1 cellular context compared by ENCODE assay signal in the genomic region with DNA sequence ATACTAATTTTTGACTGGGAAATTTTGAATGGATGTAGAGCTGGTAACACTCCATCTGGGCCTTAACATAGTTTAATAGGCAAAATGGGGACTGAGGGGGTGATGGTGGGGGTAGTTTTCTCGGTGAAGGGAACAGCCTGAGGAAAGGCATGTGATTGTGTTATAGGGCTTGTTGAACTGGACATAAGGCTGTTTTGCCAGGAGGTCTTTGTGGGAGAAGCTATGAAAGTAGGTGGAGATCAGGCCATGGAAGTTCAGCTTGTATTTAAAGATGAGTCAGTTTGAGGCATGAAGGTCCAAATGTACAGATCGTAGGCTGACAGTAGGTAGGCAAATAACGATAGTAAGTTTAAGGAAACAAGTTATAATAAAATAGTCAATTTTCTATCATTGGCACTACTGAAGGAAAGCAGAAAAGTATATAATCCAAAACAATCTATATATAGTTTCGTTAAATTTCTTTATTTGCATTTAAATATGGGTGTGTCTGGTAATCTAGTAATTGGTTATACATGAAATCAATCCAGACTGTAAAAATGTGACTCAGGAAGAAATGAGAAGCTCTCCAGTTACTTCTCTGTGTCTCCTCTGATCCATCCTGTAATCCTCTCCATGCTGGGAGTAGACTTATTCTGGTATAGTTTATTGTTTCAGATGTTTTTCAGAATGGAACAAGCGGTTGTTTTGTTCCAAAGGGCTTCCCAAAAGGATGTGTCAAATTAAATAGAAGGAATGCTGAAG.
A peak's percentile ranks its signal among the peaks of the same experiment; 100 is the strongest.
TF ChIP-seq lines count a peak whose summit lies in the region.

No MANE protein-coding gene starts in this region.

TF ChIP-seq in HEK293, 187 proteins besides CTCF, POLR2A, EP300 and RAD21 (continued from another document and continues in another):
- TF ChIP-seq, protein P1, sequence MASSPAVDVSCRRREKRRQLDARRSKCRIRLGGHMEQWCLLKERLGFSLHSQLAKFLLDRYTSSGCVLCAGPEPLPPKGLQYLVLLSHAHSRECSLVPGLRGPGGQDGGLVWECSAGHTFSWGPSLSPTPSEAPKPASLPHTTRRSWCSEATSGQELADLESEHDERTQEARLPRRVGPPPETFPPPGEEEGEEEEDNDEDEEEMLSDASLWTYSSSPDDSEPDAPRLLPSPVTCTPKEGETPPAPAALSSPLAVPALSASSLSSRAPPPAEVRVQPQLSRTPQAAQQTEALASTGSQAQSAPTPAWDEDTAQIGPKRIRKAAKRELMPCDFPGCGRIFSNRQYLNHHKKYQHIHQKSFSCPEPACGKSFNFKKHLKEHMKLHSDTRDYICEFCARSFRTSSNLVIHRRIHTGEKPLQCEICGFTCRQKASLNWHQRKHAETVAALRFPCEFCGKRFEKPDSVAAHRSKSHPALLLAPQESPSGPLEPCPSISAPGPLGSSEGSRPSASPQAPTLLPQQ (tag by site-specific recombination; IDR thresholded peaks at IDR 0.05) = no peak
- TF ChIP-seq GLI2 (tag by site-specific recombination; IDR thresholded peaks at IDR 0.05; ENCODE audit: borderline replicate concordance, low read depth) = no peak
- TF ChIP-seq ZSCAN30 (tag by site-specific recombination; IDR thresholded peaks at IDR 0.05) = no peak
- no peak for TF ChIP-seq ZNF530 (tag by site-specific recombination; IDR thresholded peaks at IDR 0.05; ENCODE audit: low read depth)
- TF ChIP-seq ZNF112 (tag by site-specific recombination; IDR thresholded peaks at IDR 0.05) = no peak
- TF ChIP-seq WT1 (tag by site-specific recombination; IDR thresholded peaks at IDR 0.05) = no peak
- TF ChIP-seq ZNF596 (tag by site-specific recombination; IDR thresholded peaks at IDR 0.05) = no peak
- TF ChIP-seq ZNF341 (tag by site-specific recombination; IDR thresholded peaks at IDR 0.05; ENCODE audit: low read depth) = peak; percentile 80
- TF ChIP-seq ZNF155 (tag by site-specific recombination; IDR thresholded peaks at IDR 0.05) = no peak
- TF ChIP-seq ZNF133 (tag by site-specific recombination; IDR thresholded peaks at IDR 0.05) = no peak
- no peak for TF ChIP-seq ZNF664 (tag by site-specific recombination; IDR thresholded peaks at IDR 0.05)
- TF ChIP-seq MEIS1 (CRISPR knock-in tag; IDR thresholded peaks at IDR 0.05; ENCODE audit: borderline replicate concordance) = no peak
- TF ChIP-seq, protein P2, sequence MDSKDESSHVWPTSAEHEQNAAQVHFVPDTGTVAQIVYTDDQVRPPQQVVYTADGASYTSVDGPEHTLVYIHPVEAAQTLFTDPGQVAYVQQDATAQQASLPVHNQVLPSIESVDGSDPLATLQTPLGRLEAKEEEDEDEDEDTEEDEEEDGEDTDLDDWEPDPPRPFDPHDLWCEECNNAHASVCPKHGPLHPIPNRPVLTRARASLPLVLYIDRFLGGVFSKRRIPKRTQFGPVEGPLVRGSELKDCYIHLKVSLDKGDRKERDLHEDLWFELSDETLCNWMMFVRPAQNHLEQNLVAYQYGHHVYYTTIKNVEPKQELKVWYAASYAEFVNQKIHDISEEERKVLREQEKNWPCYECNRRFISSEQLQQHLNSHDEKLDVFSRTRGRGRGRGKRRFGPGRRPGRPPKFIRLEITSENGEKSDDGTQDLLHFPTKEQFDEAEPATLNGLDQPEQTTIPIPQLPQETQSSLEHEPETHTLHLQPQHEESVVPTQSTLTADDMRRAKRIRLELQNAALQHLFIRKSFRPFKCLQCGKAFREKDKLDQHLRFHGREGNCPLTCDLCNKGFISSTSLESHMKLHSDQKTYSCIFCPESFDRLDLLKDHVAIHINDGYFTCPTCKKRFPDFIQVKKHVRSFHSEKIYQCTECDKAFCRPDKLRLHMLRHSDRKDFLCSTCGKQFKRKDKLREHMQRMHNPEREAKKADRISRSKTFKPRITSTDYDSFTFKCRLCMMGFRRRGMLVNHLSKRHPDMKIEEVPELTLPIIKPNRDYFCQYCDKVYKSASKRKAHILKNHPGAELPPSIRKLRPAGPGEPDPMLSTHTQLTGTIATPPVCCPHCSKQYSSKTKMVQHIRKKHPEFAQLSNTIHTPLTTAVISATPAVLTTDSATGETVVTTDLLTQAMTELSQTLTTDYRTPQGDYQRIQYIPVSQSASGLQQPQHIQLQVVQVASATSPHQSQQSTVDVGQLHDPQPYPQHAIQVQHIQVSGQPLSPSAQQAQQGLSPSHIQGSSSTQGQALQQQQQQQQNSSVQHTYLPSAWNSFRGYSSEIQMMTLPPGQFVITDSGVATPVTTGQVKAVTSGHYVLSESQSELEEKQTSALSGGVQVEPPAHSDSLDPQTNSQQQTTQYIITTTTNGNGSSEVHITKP (tag by site-specific recombination; IDR thresholded peaks at IDR 0.05) = no peak
- TF ChIP-seq SALL2 (tag by site-specific recombination; IDR thresholded peaks at IDR 0.05; ENCODE audit: borderline replicate concordance) = no peak
- TF ChIP-seq YY1 (tag by site-specific recombination; IDR thresholded peaks at IDR 0.05) = no peak
- no peak for TF ChIP-seq ZBTB21 (tag by site-specific recombination; IDR thresholded peaks at IDR 0.05)
- no peak for TF ChIP-seq TRIM28 (IDR thresholded peaks at IDR 0.05; ENCODE audit: borderline replicate concordance, low read length)
- TF ChIP-seq SETDB1 (IDR thresholded peaks at IDR 0.05; ENCODE audit: insufficient read length, low read length) = no peak
- peak; percentile 49 for TF ChIP-seq ZNF600 (tag by site-specific recombination; IDR thresholded peaks at IDR 0.05)
- no peak for TF ChIP-seq YY2 (tag by site-specific recombination; IDR thresholded peaks at IDR 0.05)
- TF ChIP-seq SCRT2 (tag by site-specific recombination; IDR thresholded peaks at IDR 0.05) = no peak
- TF ChIP-seq ZNF558 (tag by site-specific recombination; IDR thresholded peaks at IDR 0.05) = no peak
- no peak for TF ChIP-seq KLF7 (tag by site-specific recombination; IDR thresholded peaks at IDR 0.05; ENCODE audit: borderline replicate concordance)
- TF ChIP-seq ZNF311 (tag by site-specific recombination; IDR thresholded peaks at IDR 0.05; ENCODE audit: borderline replicate concordance) = no peak
- TF ChIP-seq REPIN1 (tag by site-specific recombination; IDR thresholded peaks at IDR 0.05; ENCODE audit: low read depth) = no peak
- TF ChIP-seq ZNF37A (tag by site-specific recombination; IDR thresholded peaks at IDR 0.05) = no peak
- TF ChIP-seq ZNF2 (tag by site-specific recombination; IDR thresholded peaks at IDR 0.05) = 0 out of 2 replicates have a peak, but pooled peaks have one; percentile 15
- TF ChIP-seq, protein P3, sequence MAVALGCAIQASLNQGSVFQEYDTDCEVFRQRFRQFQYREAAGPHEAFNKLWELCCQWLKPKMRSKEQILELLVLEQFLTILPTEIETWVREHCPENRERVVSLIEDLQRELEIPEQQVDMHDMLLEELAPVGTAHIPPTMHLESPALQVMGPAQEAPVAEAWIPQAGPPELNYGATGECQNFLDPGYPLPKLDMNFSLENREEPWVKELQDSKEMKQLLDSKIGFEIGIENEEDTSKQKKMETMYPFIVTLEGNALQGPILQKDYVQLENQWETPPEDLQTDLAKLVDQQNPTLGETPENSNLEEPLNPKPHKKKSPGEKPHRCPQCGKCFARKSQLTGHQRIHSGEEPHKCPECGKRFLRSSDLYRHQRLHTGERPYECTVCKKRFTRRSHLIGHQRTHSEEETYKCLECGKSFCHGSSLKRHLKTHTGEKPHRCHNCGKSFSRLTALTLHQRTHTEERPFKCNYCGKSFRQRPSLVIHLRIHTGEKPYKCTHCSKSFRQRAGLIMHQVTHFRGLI (tag by site-specific recombination; IDR thresholded peaks at IDR 0.05) = no peak
- TF ChIP-seq ZNF623 (tag by site-specific recombination; IDR thresholded peaks at IDR 0.05) = no peak
- TF ChIP-seq ZNF621 (tag by site-specific recombination; IDR thresholded peaks at IDR 0.05) = no peak
- TF ChIP-seq ZNF175 (tag by site-specific recombination; IDR thresholded peaks at IDR 0.05) = no peak
- no peak for TF ChIP-seq ZFP3 (tag by site-specific recombination; IDR thresholded peaks at IDR 0.05; ENCODE audit: low read depth)
- TF ChIP-seq GLIS2 (tag by site-specific recombination; IDR thresholded peaks at IDR 0.05) = no peak
- TF ChIP-seq IKZF3 (tag by site-specific recombination; IDR thresholded peaks at IDR 0.05) = peak; percentile 30; the same call in 1 of the 2 replicates
- TF ChIP-seq, protein P4, sequence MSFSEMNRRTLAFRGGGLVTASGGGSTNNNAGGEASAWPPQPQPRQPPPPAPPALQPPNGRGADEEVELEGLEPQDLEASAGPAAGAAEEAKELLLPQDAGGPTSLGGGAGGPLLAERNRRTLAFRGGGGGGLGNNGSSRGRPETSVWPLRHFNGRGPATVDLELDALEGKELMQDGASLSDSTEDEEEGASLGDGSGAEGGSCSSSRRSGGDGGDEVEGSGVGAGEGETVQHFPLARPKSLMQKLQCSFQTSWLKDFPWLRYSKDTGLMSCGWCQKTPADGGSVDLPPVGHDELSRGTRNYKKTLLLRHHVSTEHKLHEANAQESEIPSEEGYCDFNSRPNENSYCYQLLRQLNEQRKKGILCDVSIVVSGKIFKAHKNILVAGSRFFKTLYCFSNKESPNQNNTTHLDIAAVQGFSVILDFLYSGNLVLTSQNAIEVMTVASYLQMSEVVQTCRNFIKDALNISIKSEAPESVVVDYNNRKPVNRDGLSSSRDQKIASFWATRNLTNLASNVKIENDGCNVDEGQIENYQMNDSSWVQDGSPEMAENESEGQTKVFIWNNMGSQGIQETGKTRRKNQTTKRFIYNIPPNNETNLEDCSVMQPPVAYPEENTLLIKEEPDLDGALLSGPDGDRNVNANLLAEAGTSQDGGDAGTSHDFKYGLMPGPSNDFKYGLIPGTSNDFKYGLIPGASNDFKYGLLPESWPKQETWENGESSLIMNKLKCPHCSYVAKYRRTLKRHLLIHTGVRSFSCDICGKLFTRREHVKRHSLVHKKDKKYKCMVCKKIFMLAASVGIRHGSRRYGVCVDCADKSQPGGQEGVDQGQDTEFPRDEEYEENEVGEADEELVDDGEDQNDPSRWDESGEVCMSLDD (tag by site-specific recombination; IDR thresholded peaks at IDR 0.05) = no peak
- TF ChIP-seq PRDM1 (tag by site-specific recombination; IDR thresholded peaks at IDR 0.05) = no peak
- no peak for TF ChIP-seq ZFP69B (tag by site-specific recombination; IDR thresholded peaks at IDR 0.05)
- TF ChIP-seq KLF10 (tag by site-specific recombination; IDR thresholded peaks at IDR 0.05) = peak; percentile 55; the same call in 1 of the 2 replicates
- no peak for TF ChIP-seq ZNF571 (tag by site-specific recombination; IDR thresholded peaks at IDR 0.05)
- TF ChIP-seq, protein P5, sequence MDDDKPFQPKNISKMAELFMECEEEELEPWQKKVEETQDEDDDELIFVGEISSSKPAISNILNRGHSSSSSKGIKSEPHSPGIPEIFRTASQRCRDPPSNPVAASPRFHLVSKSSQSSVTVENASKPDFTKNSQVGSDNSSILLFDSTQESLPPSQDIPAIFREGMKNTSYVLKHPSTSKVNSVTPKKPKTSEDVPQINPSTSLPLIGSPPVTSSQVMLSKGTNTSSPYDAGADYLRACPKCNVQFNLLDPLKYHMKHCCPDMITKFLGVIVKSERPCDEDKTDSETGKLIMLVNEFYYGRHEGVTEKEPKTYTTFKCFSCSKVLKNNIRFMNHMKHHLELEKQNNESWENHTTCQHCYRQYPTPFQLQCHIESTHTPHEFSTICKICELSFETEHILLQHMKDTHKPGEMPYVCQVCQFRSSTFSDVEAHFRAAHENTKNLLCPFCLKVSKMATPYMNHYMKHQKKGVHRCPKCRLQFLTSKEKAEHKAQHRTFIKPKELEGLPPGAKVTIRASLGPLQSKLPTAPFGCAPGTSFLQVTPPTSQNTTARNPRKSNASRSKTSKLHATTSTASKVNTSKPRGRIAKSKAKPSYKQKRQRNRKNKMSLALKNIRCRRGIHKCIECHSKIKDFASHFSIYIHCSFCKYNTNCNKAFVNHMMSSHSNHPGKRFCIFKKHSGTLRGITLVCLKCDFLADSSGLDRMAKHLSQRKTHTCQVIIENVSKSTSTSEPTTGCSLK (tag by site-specific recombination; IDR thresholded peaks at IDR 0.05) = no peak
- TF ChIP-seq ZNF23 (tag by site-specific recombination; IDR thresholded peaks at IDR 0.05; ENCODE audit: borderline replicate concordance) = no peak
- TF ChIP-seq ZNF768 (tag by site-specific recombination; IDR thresholded peaks at IDR 0.05) = no peak
- TF ChIP-seq ZSCAN23 (tag by site-specific recombination; IDR thresholded peaks at IDR 0.05) = no peak
- TF ChIP-seq ZNF132 (tag by site-specific recombination; IDR thresholded peaks at IDR 0.05; ENCODE audit: borderline replicate concordance) = no peak
- TF ChIP-seq, protein P6, sequence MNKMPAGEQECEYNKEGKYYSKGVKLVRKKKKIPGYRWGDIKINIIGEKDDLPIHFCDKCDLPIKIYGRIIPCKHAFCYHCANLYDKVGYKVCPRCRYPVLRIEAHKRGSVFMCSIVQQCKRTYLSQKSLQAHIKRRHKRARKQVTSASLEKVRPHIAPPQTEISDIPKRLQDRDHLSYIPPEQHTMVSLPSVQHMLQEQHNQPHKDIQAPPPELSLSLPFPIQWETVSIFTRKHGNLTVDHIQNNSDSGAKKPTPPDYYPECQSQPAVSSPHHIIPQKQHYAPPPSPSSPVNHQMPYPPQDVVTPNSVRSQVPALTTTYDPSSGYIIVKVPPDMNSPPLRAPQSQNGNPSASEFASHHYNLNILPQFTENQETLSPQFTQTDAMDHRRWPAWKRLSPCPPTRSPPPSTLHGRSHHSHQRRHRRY (tag by site-specific recombination; IDR thresholded peaks at IDR 0.05) = no peak
- TF ChIP-seq, protein P7, sequence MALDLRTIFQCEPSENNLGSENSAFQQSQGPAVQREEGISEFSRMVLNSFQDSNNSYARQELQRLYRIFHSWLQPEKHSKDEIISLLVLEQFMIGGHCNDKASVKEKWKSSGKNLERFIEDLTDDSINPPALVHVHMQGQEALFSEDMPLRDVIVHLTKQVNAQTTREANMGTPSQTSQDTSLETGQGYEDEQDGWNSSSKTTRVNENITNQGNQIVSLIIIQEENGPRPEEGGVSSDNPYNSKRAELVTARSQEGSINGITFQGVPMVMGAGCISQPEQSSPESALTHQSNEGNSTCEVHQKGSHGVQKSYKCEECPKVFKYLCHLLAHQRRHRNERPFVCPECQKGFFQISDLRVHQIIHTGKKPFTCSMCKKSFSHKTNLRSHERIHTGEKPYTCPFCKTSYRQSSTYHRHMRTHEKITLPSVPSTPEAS (tag by site-specific recombination; IDR thresholded peaks at IDR 0.05) = no peak
- TF ChIP-seq, protein P8, sequence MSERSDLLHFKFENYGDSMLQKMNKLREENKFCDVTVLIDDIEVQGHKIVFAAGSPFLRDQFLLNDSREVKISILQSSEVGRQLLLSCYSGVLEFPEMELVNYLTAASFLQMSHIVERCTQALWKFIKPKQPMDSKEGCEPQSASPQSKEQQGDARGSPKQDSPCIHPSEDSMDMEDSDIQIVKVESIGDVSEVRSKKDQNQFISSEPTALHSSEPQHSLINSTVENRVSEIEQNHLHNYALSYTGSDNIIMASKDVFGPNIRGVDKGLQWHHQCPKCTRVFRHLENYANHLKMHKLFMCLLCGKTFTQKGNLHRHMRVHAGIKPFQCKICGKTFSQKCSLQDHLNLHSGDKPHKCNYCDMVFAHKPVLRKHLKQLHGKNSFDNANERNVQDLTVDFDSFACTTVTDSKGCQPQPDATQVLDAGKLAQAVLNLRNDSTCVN (tag by site-specific recombination; optimal IDR thresholded peaks at IDR 0.05) = no peak
- TF ChIP-seq SP7 (tag by site-specific recombination; IDR thresholded peaks at IDR 0.05) = no peak
- TF ChIP-seq ZNF837 (tag by site-specific recombination; IDR thresholded peaks at IDR 0.05) = no peak
- no peak for TF ChIP-seq ZNF785 (tag by site-specific recombination; IDR thresholded peaks at IDR 0.05)
- no peak for TF ChIP-seq OSR2 (tag by site-specific recombination; IDR thresholded peaks at IDR 0.05)
- no peak for TF ChIP-seq ZXDB (tag by site-specific recombination; IDR thresholded peaks at IDR 0.05)
- TF ChIP-seq KLF8 (tag by site-specific recombination; IDR thresholded peaks at IDR 0.05) = no peak
- no peak for TF ChIP-seq ZNF214 (tag by site-specific recombination; IDR thresholded peaks at IDR 0.05; ENCODE audit: borderline replicate concordance)
- TF ChIP-seq ZNF549 (tag by site-specific recombination; IDR thresholded peaks at IDR 0.05) = 0 out of 2 replicates have a peak, but pooled peaks have one; percentile 8
